18 cellular contexts compared by ENCODE assay signal in the genomic region with DNA sequence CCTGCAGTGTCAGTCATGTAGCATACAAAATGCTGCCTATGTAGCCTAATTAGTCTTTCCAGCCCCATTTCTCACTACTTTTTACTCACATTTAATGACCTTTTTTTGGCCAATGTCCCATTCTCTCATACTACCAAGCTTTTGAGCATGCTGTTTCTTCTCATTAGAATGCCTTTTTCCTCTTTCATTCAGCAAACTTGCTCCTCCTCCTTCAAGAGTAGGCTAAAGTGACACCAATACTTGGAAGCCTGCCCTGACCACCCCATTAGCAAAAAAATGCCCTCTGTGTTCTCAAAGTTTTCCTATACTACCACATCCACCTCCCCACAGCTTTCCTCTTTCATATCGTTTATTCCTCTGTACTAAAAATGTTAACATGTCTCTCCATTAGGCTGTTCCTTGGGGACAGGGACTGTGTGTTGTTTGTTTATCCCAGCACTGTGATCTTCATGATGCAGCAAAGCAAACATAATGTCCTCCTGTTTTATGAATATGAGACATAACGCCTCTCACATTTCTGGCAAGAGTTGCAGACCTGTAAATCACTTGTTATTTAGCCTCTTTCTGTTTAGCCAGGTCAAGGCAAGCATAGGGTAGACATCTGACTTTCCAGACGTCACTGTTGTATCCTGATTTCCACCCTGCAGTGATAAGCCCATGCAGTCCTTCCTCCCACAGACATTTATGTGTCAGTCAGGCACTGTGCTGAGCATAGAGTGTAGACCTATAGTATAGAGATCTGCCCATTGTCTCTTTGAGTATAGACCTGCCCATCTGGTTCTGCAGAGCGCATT.
DNase-seq lines count a peak whose midpoint lies in the region; ATAC-seq, FAIRE-seq and TF ChIP-seq lines count a peak whose summit lies in the region.
"Had no signal": no experiment of that assay in that cellular context is flagged by ENCODE, and none has a peak within 500 bp of the region (broad histone marks: within the 10 kb centered on the region; RNA-seq: fewer than 3 reads in every experiment).

No MANE protein-coding gene starts in this region.

- H3K9me3 Mint-ChIP-seq in activated T-helper 17 cell treated with anti-CD3 and anti-CD28 coated beads, Interleukin-2, amount 50 U/mL, for 72 hours = no peaks in the 10 kb centered on the region
- H3K9me3 Mint-ChIP-seq: activated naive CD8-positive, alpha-beta T cell treated with anti-CD3 and anti-CD28 coated beads for 36 hours; T-helper 1 cell treated with Interleukin-12 subunit alpha and Interleukin-12 subunit beta and Interleukin-4 antibody, amounts not matched to agents 30 μg/mL and 1 μg/mL, for 36 hours had no signal

- H3K4me3 ChIP-seq in bronchial epithelial cell (ENCODE audit: low read depth, low read length) = no peak overlapping the region
- no peak overlapping the region for H3K4me3 ChIP-seq in skeletal muscle tissue (ENCODE audit: low read length in 3 of 3)
- H3K4me3 ChIP-seq: sigmoid colon, uterus had no signal

- ATAC-seq in GM18907 (IDR thresholded peaks at IDR 0.05; ENCODE audit: unreplicated experiment) (no peak), GM18498 (IDR thresholded peaks at IDR 0.05; ENCODE audit: unreplicated experiment) (no peak)
- no peak for ATAC-seq in activated T-helper 17 cell treated with anti-CD3 and anti-CD28 coated beads, Interleukin-2, amount 50 U/mL, for 72 hours (replicated peaks)

- peak overlapping the region; percentile 32 for H3K27ac ChIP-seq in skeletal muscle tissue (ENCODE audit: low read depth, low read length)
- H3K27ac ChIP-seq: RWPE1, sigmoid colon, uterus had no signal

- no peaks in the 10 kb centered on the region for H3K9me3 ChIP-seq in skeletal muscle tissue (ENCODE audit: control insufficient read depth in 3 of 3, low read length in 3 of 3)
- H3K9me3 ChIP-seq: sigmoid colon, uterus had no signal

- peaks cover 21% of the 10 kb centered on the region for H3K4me1 Mint-ChIP-seq in activated T-helper 17 cell treated with anti-CD3 and anti-CD28 coated beads, Interleukin-2, amount 50 U/mL, for 72 hours
- H3K4me1 Mint-ChIP-seq: activated naive CD8-positive, alpha-beta T cell treated with anti-CD3 and anti-CD28 coated beads for 36 hours had no signal

- no peak overlapping the region for H3K4me3 Mint-ChIP-seq in activated T-helper 17 cell treated with anti-CD3 and anti-CD28 coated beads, Interleukin-2, amount 50 U/mL, for 72 hours
- H3K4me3 Mint-ChIP-seq: activated naive CD8-positive, alpha-beta T cell treated with anti-CD3 and anti-CD28 coated beads for 36 hours; T-helper 1 cell treated with Interleukin-12 subunit alpha and Interleukin-12 subunit beta and Interleukin-4 antibody, amounts not matched to agents 30 μg/mL and 1 μg/mL, for 36 hours had no signal

- H3K27ac Mint-ChIP-seq in activated T-helper 17 cell treated with anti-CD3 and anti-CD28 coated beads, Interleukin-2, amount 50 U/mL, for 72 hours = no peak overlapping the region
- H3K27ac Mint-ChIP-seq: activated naive CD8-positive, alpha-beta T cell treated with anti-CD3 and anti-CD28 coated beads for 36 hours; T-helper 1 cell treated with Interleukin-12 subunit alpha and Interleukin-12 subunit beta and Interleukin-4 antibody, amounts not matched to agents 30 μg/mL and 1 μg/mL, for 36 hours had no signal

- DNase-seq in DMS79 treated with DMSO at 0.1 percent for 48 hours (lab: John Stamatoyannopoulos, UW) (peak; percentile 71), NCI-H446 treated with DMSO at 0.1 percent for 48 hours (lab: John Stamatoyannopoulos, UW) (peak; percentile 27), bronchial epithelial cell (ENCODE audit: low read depth) (no peak)
- DNase-seq: activated CD4-positive, alpha-beta T cell treated with anti-CD3 and anti-CD28 coated beads for 48 hours; activated naive CD8-positive, alpha-beta T cell treated with anti-CD3 and anti-CD28 coated beads for 36 hours; C1 segment of cervical spinal cord; cerebellar nuclear complex; HCEC 1CT; sigmoid colon; stimulated activated CD4-positive, alpha-beta T cell treated with anti-CD3 and anti-CD28 coated beads, Interleukin-4, amount 100 ng/mL, for 4 hours; uterus had no signal

- peaks cover 63% of the 10 kb centered on the region for H3K36me3 Mint-ChIP-seq in activated T-helper 17 cell treated with anti-CD3 and anti-CD28 coated beads, Interleukin-2, amount 50 U/mL, for 72 hours (ENCODE audit: low read depth)

- H3K4me1 ChIP-seq in skeletal muscle tissue (ENCODE audit: control insufficient read depth in 3 of 3, insufficient read depth in 3 of 3, low read length in 3 of 3) = peaks cover 8 to 24% (median 19%) of the 10 kb centered on the region in 3 donors
- H3K4me1 ChIP-seq: sigmoid colon, uterus had no signal

- H3K9ac ChIP-seq in skeletal muscle tissue (ENCODE audit: low read depth in 1 of 3, low read length in 3 of 3) = peak overlapping the region in 1 of 3 donors; percentile 25

- no peaks in the 10 kb centered on the region for H3K27me3 Mint-ChIP-seq in activated T-helper 17 cell treated with anti-CD3 and anti-CD28 coated beads, Interleukin-2, amount 50 U/mL, for 72 hours
- H3K27me3 Mint-ChIP-seq: activated naive CD8-positive, alpha-beta T cell treated with anti-CD3 and anti-CD28 coated beads for 36 hours had no signal

- FAIRE-seq in bronchial epithelial cell (lab: Jason Lieb, UNC) = peak; percentile 58
- FAIRE-seq: GM12891 had no signal

- TF ChIP-seq CTCF in bronchial epithelial cell (IDR thresholded peaks at IDR 0.05; ENCODE audit: insufficient read depth, low read length, severe bottlenecking) = no peak

- H3K36me3 ChIP-seq in bronchial epithelial cell (ENCODE audit: control insufficient read depth, insufficient read depth, low read length) = peaks cover 3% of the 10 kb centered on the region
- peaks cover 5 to 16% (median 8%) of the 10 kb centered on the region in 3 donors for H3K36me3 ChIP-seq in skeletal muscle tissue (ENCODE audit: control insufficient read depth in 3 of 3, insufficient read depth in 3 of 3, low read length in 3 of 3)
- H3K36me3 ChIP-seq: uterus had no signal

- H3K27me3 ChIP-seq in bronchial epithelial cell (ENCODE audit: control insufficient read depth, insufficient read depth, low read length) (no peaks in the 10 kb centered on the region), skeletal muscle tissue (ENCODE audit: control insufficient read depth in 3 of 3, insufficient read depth in 3 of 3, low read length in 3 of 3) (no peaks in the 10 kb centered on the region)
- H3K27me3 ChIP-seq: sigmoid colon, uterus had no signal
